Comparison of ENCODE assay signal across 16 cellular contexts in the genomic region with DNA sequence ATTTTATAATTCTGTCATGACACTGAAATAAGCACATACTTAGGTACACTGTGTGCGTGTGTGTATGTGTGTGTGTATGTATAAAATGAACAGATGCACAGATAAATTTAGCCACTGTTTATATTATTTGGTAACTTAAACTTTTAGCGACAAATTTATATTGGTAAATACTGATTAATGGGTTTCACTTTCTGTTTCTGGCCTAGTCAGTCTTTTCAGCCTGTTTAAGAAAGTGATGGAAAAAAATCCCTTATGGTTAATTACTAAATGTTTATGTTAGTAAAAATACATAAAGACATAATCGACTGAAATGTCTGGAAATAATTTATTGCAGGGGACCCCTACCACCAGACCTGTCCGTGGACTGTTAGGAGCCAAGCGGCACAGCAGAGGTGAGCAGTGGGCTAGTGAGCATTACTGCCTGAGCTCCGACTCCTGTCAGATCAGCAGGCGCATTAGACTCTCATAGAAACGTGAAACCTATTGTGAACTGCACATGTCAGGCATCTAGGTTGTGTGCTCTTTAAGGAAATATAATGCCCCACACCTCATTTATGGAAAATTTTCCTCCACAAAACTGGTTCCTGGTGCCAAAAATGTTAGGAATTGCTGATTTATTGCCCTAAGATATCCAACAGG.
DNase-seq lines count a peak whose midpoint lies in the region; ATAC-seq, FAIRE-seq and TF ChIP-seq lines count a peak whose summit lies in the region.
"Had no signal": no experiment of that assay in that cellular context is flagged by ENCODE, and none has a peak within 500 bp of the region (broad histone marks: within the 10 kb centered on the region; RNA-seq: fewer than 3 reads in every experiment).

No MANE protein-coding gene starts in this region.

- H3K9ac ChIP-seq in MM.1S (ENCODE audit: low read length): no peak overlapping the region
- H3K9ac ChIP-seq in SU-DHL-6 (ENCODE audit: low read length): no peak overlapping the region

- 64 to 66% (median 65%) methylated on average over 8 of the region's 8 CpGs for WGBS in small intestine, 3 donors

- ATAC-seq in GM21367 (IDR thresholded peaks at IDR 0.05; ENCODE audit: unreplicated experiment): no peak

- in situ Hi-C loops in ACHN (cut with HindIII; ENCODE audit: low pct_ligation_motif_present, low pct_unique_long_range_greater_than_20kb, low sequenced_read_pairs): no loop called here

- H3K79me2 ChIP-seq in MM.1S (ENCODE audit: low read length) (no peaks in the 10 kb centered on the region), SU-DHL-6 (ENCODE audit: insufficient read depth, low read length) (no peaks in the 10 kb centered on the region)

- H3K4me2 ChIP-seq in MM.1S (ENCODE audit: low read depth, low read length) (peak overlapping the region; percentile 58), SU-DHL-6 (ENCODE audit: low read depth, low read length, poor library complexity, severe bottlenecking) (no peak overlapping the region)

- H3K4me3 ChIP-seq in MM.1S (ENCODE audit: low read length) (peak overlapping the region; percentile 25; the same call in 1 of the 2 replicates), SU-DHL-6 (ENCODE audit: insufficient read depth, low read length, poor library complexity, severe bottlenecking) (no peak overlapping the region), small intestine (ENCODE audit: low read depth in 1 of 2, low read length in 2 of 2) (no peak overlapping the region)

- no peaks in the 10 kb centered on the region for H3F3A ChIP-seq in MM.1S (ENCODE audit: insufficient read depth, low read length)
- no peaks in the 10 kb centered on the region for H3F3A ChIP-seq in SU-DHL-6 (ENCODE audit: insufficient read depth)

- FAIRE-seq in small intestine (lab: Jason Lieb, UNC): peak; percentile 15
- FAIRE-seq: HTR-8/SVneo had no signal

- H4K20me1 ChIP-seq in MM.1S (ENCODE audit: insufficient read depth, low read length): no peaks in the 10 kb centered on the region
- H4K20me1 ChIP-seq in SU-DHL-6 (ENCODE audit: low read depth, low read length): no peaks in the 10 kb centered on the region

- H3K27ac ChIP-seq in MM.1S (ENCODE audit: low read length) (no peak overlapping the region), SU-DHL-6 (ENCODE audit: low read depth, low read length) (no peak overlapping the region), small intestine (ENCODE audit: low read depth in 1 of 2, low read length in 1 of 2) (no peak overlapping the region)

- H3K36me3 ChIP-seq in MM.1S (replicated peaks; ENCODE audit: insufficient read depth, low read length) (no peaks in the 10 kb centered on the region), SU-DHL-6 (ENCODE audit: low read length) (no peaks in the 10 kb centered on the region), small intestine (ENCODE audit: control insufficient read depth in 2 of 2, insufficient read depth in 2 of 2, low read length in 2 of 2) (no peaks in the 10 kb centered on the region)

- H3K27me3 ChIP-seq in MM.1S (replicated peaks; ENCODE audit: insufficient read depth, low read length): no peaks in the 10 kb centered on the region
- no peaks in the 10 kb centered on the region for H3K27me3 ChIP-seq in SU-DHL-6 (ENCODE audit: low read length)
- H3K27me3 ChIP-seq in small intestine (ENCODE audit: control insufficient read depth in 2 of 2, insufficient read depth in 2 of 2, low read length in 2 of 2): no peaks in the 10 kb centered on the region

- H3K4me1 ChIP-seq in MM.1S (ENCODE audit: low read length) (no peaks in the 10 kb centered on the region), small intestine (ENCODE audit: control insufficient read depth in 2 of 2, insufficient read depth in 1 of 2, low read depth in 1 of 2, low read length in 1 of 2) (no peaks in the 10 kb centered on the region)

- H3K9me2 ChIP-seq in MM.1S (replicated peaks; ENCODE audit: insufficient read depth, low read length): no peaks in the 10 kb centered on the region
- H3K9me2 ChIP-seq in SU-DHL-6 (replicated peaks; ENCODE audit: insufficient read depth, low read length): no peaks in the 10 kb centered on the region

- TF ChIP-seq CTCF in MM.1S (IDR thresholded peaks at IDR 0.05; ENCODE audit: low read length) (no peak), SU-DHL-6 (IDR thresholded peaks at IDR 0.05; ENCODE audit: insufficient read depth, low read length, poor library complexity, severe bottlenecking) (no peak)

- DNase-seq in H4 (ENCODE audit: low spot score): peak; percentile 33
- peak; percentile 30 for DNase-seq in MM.1S
- DNase-seq in small intestine: no peak
- no peak for DNase-seq in T-helper 1 cell
- no peak for DNase-seq in ACHN
- DNase-seq: Calu3; CD4-positive, alpha-beta memory T cell; H7; NCI-H1436; NCI-H2081 treated with DMSO at 0.1 percent for 48 hours; NCI-H510A treated with DMSO at 0.1 percent for 48 hours; NCI-H82; SIG-M5 had no signal

- peak overlapping the region; percentile 54 for H2AFZ ChIP-seq in MM.1S (ENCODE audit: low read length)
- peak overlapping the region; percentile 44 for H2AFZ ChIP-seq in SU-DHL-6 (ENCODE audit: low read depth, low read length, severe bottlenecking)

- H3K9me3 ChIP-seq in MM.1S (replicated peaks; ENCODE audit: insufficient read depth, low read length) (no peaks in the 10 kb centered on the region), SU-DHL-6 (ENCODE audit: insufficient read depth, low read length) (no peaks in the 10 kb centered on the region), small intestine (ENCODE audit: control insufficient read depth, low read depth) (no peaks in the 10 kb centered on the region)

Comparison
In these comparisons a context has a peak if more than half of its experiments do, and no peak if none do; other contexts are left out.
1. DNase-seq: peak in H4 (single experiment) and MM.1S (single experiment); none in small intestine (single experiment), T-helper 1 cell (0 of 5) and ACHN (single experiment).